In genomic region chr13:73859841-73860240, GRCh38 we compare ENCODE assay signal across 17 cellular contexts.
"Had no signal": no experiment of that assay in that cellular context is flagged by ENCODE, and none has a peak within 500 bp of the region (broad histone marks: within the 10 kb centered on the region; RNA-seq: fewer than 3 reads in every experiment).

No MANE protein-coding gene starts in this region.

- H3K36me3 ChIP-seq: tibial artery had no signal

- H3K4me3 Mint-ChIP-seq: activated B cell treated with CpG ODN at 0.5 μM for 24 hours; activated naive CD4-positive, alpha-beta T cell treated with anti-CD3 and anti-CD28 coated beads, Interleukin-2, amount 50 U/mL, for 24 hours; brain; memory B cell; natural killer cell; stimulated activated naive B cell treated with anti-CD40 and anti-IgM and Interleukin-4, amounts not matched to agents 10 μg/mL and 1 μg/mL and 100 μg/mL, for 72 hours; T-helper 2 cell treated with Interferon-gamma antibody and Interleukin-4, amounts not matched to agents 5 μg/mL and 100 μg/mL, for 36 hours had no signal

- H3K4me3 ChIP-seq: tibial artery had no signal

- H3K36me3 Mint-ChIP-seq: natural killer cell had no signal

- H3K4me1 ChIP-seq: foreskin keratinocyte had no signal

- H3K9me3 ChIP-seq: tibial artery had no signal

- H3K27ac Mint-ChIP-seq: activated B cell treated with CpG ODN at 0.5 μM for 24 hours; activated naive CD4-positive, alpha-beta T cell treated with anti-CD3 and anti-CD28 coated beads, Interleukin-2, amount 50 U/mL, for 24 hours; brain; memory B cell; stimulated activated naive B cell treated with anti-CD40 and anti-IgM and Interleukin-4, amounts not matched to agents 10 μg/mL and 1 μg/mL and 100 μg/mL, for 72 hours; T-helper 2 cell treated with Interferon-gamma antibody and Interleukin-4, amounts not matched to agents 5 μg/mL and 100 μg/mL, for 36 hours had no signal

- H3K27me3 Mint-ChIP-seq: activated B cell treated with CpG ODN at 0.5 μM for 24 hours; activated naive CD4-positive, alpha-beta T cell treated with anti-CD3 and anti-CD28 coated beads, Interleukin-2, amount 50 U/mL, for 24 hours; brain; memory B cell; stimulated activated naive B cell treated with anti-CD40 and anti-IgM and Interleukin-4, amounts not matched to agents 10 μg/mL and 1 μg/mL and 100 μg/mL, for 72 hours had no signal

- DNase-seq: activated B cell treated with CpG ODN at 0.5 μM for 24 hours; activated CD4-positive, alpha-beta T cell treated with anti-CD3 and anti-CD28 coated beads, Interleukin-2, amount 50 U/mL, for 4 hours; activated effector memory CD4-positive, alpha-beta T cell treated with anti-CD3 and anti-CD28 coated beads, Interleukin-2, amount 50 U/mL, for 16 hours; amygdala; effector CD8-positive, alpha-beta T cell; foreskin keratinocyte; glutamatergic neuron; kidney glomerular epithelial cell; left ventricle myocardium superior; natural killer cell; stimulated activated CD4-positive, alpha-beta T cell treated with anti-CD3 and anti-CD28 coated beads, Interleukin-2, amount 100 ng/mL, for 48 hours; stimulated activated naive B cell treated with anti-CD40 and anti-IgM and Interleukin-4, amounts not matched to agents 10 μg/mL and 1 μg/mL and 100 μg/mL, for 72 hours; tibial artery had no signal

- H3K27me3 ChIP-seq: foreskin keratinocyte, tibial artery had no signal

- H3K9me3 Mint-ChIP-seq: activated B cell treated with CpG ODN at 0.5 μM for 24 hours; activated naive CD4-positive, alpha-beta T cell treated with anti-CD3 and anti-CD28 coated beads, Interleukin-2, amount 50 U/mL, for 24 hours; brain; memory B cell; natural killer cell; stimulated activated naive B cell treated with anti-CD40 and anti-IgM and Interleukin-4, amounts not matched to agents 10 μg/mL and 1 μg/mL and 100 μg/mL, for 72 hours; T-helper 2 cell treated with Interferon-gamma antibody and Interleukin-4, amounts not matched to agents 5 μg/mL and 100 μg/mL, for 36 hours had no signal

- H3K27ac ChIP-seq: foreskin keratinocyte, tibial artery had no signal

- ATAC-seq: foreskin keratinocyte; left ventricle myocardium superior; natural killer cell; stimulated activated naive B cell treated with anti-CD40 and anti-IgM and Interleukin-4, amounts not matched to agents 10 μg/mL and 1 μg/mL and 100 μg/mL, for 72 hours had no signal
